In the genomic region with DNA sequence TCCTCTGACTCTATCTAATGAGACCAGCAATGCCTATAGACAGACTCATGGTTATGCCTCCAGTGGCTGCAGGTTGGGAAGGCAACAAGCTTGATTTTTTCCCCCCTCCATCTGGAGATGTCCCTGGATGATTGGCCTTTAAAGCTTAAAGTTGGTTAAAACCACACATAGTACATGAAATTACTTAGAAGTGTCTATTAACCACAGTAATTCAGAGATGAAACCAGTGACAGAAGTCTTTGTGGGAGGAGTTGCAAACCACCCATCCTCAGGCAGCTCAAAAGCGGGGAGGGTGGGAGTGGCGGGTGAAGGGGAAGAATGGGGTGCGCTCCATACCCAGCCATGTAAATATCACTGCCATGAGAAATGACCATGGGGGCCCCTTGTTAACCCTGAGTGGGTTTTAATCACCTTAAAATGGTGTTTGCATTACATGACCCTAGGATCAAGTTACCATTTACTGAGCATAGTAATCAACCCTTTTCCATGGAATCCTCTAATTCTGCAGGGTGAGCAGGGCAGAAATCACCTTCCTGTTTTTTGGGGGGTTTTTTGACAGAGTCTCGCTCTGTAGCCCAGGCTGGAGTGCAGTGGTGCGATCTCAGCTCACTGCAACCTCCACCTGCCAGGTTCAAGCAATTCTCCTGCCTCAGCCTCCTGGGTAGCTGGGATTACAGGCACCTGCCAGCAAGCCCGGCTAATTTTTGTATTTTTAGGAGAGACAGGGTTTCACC, we compare ENCODE assay signal across 9 cellular contexts.
DNase-seq lines count a peak whose midpoint lies in the region; ATAC-seq and TF ChIP-seq lines count a peak whose summit lies in the region.
"Had no signal": no experiment of that assay in that cellular context is flagged by ENCODE, and none has a peak within 500 bp of the region (broad histone marks: within the 10 kb centered on the region; RNA-seq: fewer than 3 reads in every experiment).

No MANE protein-coding gene starts in this region.

- intact Hi-C loops in psoas muscle (cut with DNase I): no loop called here

- no peak overlapping the region for H3K4me3 ChIP-seq in psoas muscle
- H3K4me3 ChIP-seq: mucosa of descending colon had no signal

- peak; percentile 9 for DNase-seq in stimulated activated CD4-positive, alpha-beta T cell treated with anti-CD3 and anti-CD28 coated beads, Interleukin-4, amount 100 ng/mL, for 1 hour
- DNase-seq in GM10248 (ENCODE audit: extremely low spot score): no peak
- no peak for DNase-seq in NCI-H1105 treated with DMSO at 0.1 percent for 48 hours (lab: John Stamatoyannopoulos, UW)
- DNase-seq in psoas muscle: no peak
- DNase-seq: mucosa of descending colon, T1000 had no signal

- 90 to 95% (median 92%) methylated on average over 5 to 6 of the region's 6 CpGs for WGBS in psoas muscle, 3 donors

- TF ChIP-seq CTCF in GM10248 (IDR thresholded peaks at IDR 0.05; ENCODE audit: control extremely low read depth, extremely low read depth, low read depth, missing control alignments) (no peak), psoas muscle (IDR thresholded peaks at IDR 0.05) (no peak)

- POLR2A ChIA-PET in GM10248 (lab: Yijun Ruan, JAX): interaction anchor here (0.6 kb wide), 1 partner anchor 710 kb away, joined by 5 read pairs; no protein-coding TSS in a partner anchor

- no peak overlapping the region for H3K27ac ChIP-seq in psoas muscle

- H3K4me1 ChIP-seq in psoas muscle: no peaks in the 10 kb centered on the region

- H3K9me3 Mint-ChIP-seq in T-helper 1 cell treated with Interleukin-12 subunit alpha and Interleukin-12 subunit beta and Interleukin-4 antibody, amounts not matched to agents 30 μg/mL and 1 μg/mL, for 36 hours: no peaks in the 10 kb centered on the region

- H3K4me1 Mint-ChIP-seq in T-helper 1 cell treated with Interleukin-12 subunit alpha and Interleukin-12 subunit beta and Interleukin-4 antibody, amounts not matched to agents 30 μg/mL and 1 μg/mL, for 36 hours (ENCODE audit: low read depth): peaks cover 57% of the 10 kb centered on the region

- H3K36me3 Mint-ChIP-seq in T-helper 1 cell treated with Interleukin-12 subunit alpha and Interleukin-12 subunit beta and Interleukin-4 antibody, amounts not matched to agents 30 μg/mL and 1 μg/mL, for 36 hours (ENCODE audit: low read depth): peaks cover 27% of the 10 kb centered on the region

- no peaks in the 10 kb centered on the region for H3K27me3 ChIP-seq in psoas muscle (ENCODE audit: insufficient read depth in 3 of 3, low read length in 2 of 3)

- no peaks in the 10 kb centered on the region for H3K27me3 Mint-ChIP-seq in T-helper 1 cell treated with Interleukin-12 subunit alpha and Interleukin-12 subunit beta and Interleukin-4 antibody, amounts not matched to agents 30 μg/mL and 1 μg/mL, for 36 hours (ENCODE audit: low read depth)

- ATAC-seq in GM19351 (IDR thresholded peaks at IDR 0.05; ENCODE audit: unreplicated experiment) (peak; percentile 93), HG02588 (IDR thresholded peaks at IDR 0.05; ENCODE audit: unreplicated experiment) (peak; percentile 66), psoas muscle (no peak)
- ATAC-seq: mucosa of descending colon had no signal

- H3K36me3 ChIP-seq in psoas muscle (ENCODE audit: insufficient read depth in 1 of 2, low read depth in 1 of 2): peaks cover 0 to 5% of the 10 kb centered on the region in 2 donors

- H3K9me3 ChIP-seq in psoas muscle: no peaks in the 10 kb centered on the region
- H3K9me3 ChIP-seq: mucosa of descending colon had no signal

- CTCF ChIA-PET in GM10248 (lab: Yijun Ruan, JAX): interaction anchor here (1.1 to 1.4 kb wide), 4 partner anchors 10 to 242 kb away, joined by 3 to 4 read pairs (median 3); no protein-coding TSS in a partner anchor

- H3K4me3 Mint-ChIP-seq in T-helper 1 cell treated with Interleukin-12 subunit alpha and Interleukin-12 subunit beta and Interleukin-4 antibody, amounts not matched to agents 30 μg/mL and 1 μg/mL, for 36 hours: peak overlapping the region; percentile 21

- peak overlapping the region; percentile 61 for H3K27ac Mint-ChIP-seq in T-helper 1 cell treated with Interleukin-12 subunit alpha and Interleukin-12 subunit beta and Interleukin-4 antibody, amounts not matched to agents 30 μg/mL and 1 μg/mL, for 36 hours

Comparison
In these comparisons a context has a peak if more than half of its experiments do, and no peak if none do; other contexts are left out.
1. ATAC-seq: peak in GM19351 (single experiment) and HG02588 (single experiment); none in psoas muscle (0 of 4).